ENCODE assay signal across 8 cellular contexts in genomic region chr19:18919895-18920204, GRCh38. TPM values are rescaled to one million over a fixed set of nuclear protein-coding genes. Genes with fewer than 3 reads are reported as not detected.
DNase-seq lines count a peak whose midpoint lies in the region; ATAC-seq and TF ChIP-seq lines count a peak whose summit lies in the region.

No MANE protein-coding gene starts in this region.

- peaks cover 9% of the 10 kb centered on the region for H3K27me3 Mint-ChIP-seq in nephron progenitor cell (ENCODE audit: low read depth, poor library complexity)

- H3K36me3 Mint-ChIP-seq in nephron progenitor cell (ENCODE audit: low read depth): peaks cover 26% of the 10 kb centered on the region

- H3K9me3 ChIP-seq in ectodermal cell (ENCODE audit: control insufficient read depth, low read length): no peaks in the 10 kb centered on the region

- H3K27ac Mint-ChIP-seq in nephron progenitor cell: peak overlapping the region; percentile 61

- 3 to 4% methylated on average over 15 of the region's 15 CpGs for WGBS in ectodermal cell, 2 experiments

- peaks cover 34% of the 10 kb centered on the region for H3K4me1 Mint-ChIP-seq in nephron progenitor cell

- no peaks in the 10 kb centered on the region for H3K9me3 Mint-ChIP-seq in nephron progenitor cell

- no peak for TF ChIP-seq CTCF in C4-2B (conservative IDR thresholded peaks at IDR 0.05)
- no peak for TF ChIP-seq CTCF in LNCaP clone FGC (IDR thresholded peaks at IDR 0.05; ENCODE audit: control insufficient read depth, extremely low read depth, insufficient read depth)
- no peak for TF ChIP-seq CTCF in nephron progenitor cell (IDR thresholded peaks at IDR 0.05)

- H3K4me3 ChIP-seq in LNCaP clone FGC (ENCODE audit: low read depth, low read length) (peak overlapping the region; percentile 100), ectodermal cell (ENCODE audit: insufficient read depth, low read depth, low read length) (peak overlapping the region; percentile 100)

- no peaks in the 10 kb centered on the region for H3K27me3 ChIP-seq in ectodermal cell (ENCODE audit: control insufficient read depth, insufficient read depth, low read length, poor library complexity, severe bottlenecking)

- ATAC-seq in HG02763 (IDR thresholded peaks at IDR 0.05; ENCODE audit: unreplicated experiment): no peak

- peaks cover 5% of the 10 kb centered on the region for H3K4me1 ChIP-seq in ectodermal cell (ENCODE audit: control insufficient read depth, insufficient read depth, low read length)

- H3K27ac ChIP-seq in C4-2B: peak overlapping the region; percentile 80
- H3K27ac ChIP-seq in ectodermal cell (ENCODE audit: insufficient read depth, low read depth, low read length, poor library complexity, severe bottlenecking): no peak overlapping the region

- no peak for DNase-seq in LNCaP clone FGC (ENCODE audit: low read depth)
- DNase-seq in nephron progenitor cell: no peak
- no peak for DNase-seq in iPS-NIHi7 (ENCODE audit: extremely low spot score)
- DNase-seq in cerebellar nuclear complex (lab: John Stamatoyannopoulos, UW): no peak
- no peak for DNase-seq in NCI-H1048 (lab: John Stamatoyannopoulos, UW)

- peak overlapping the region; percentile 96 for H3K4me3 Mint-ChIP-seq in nephron progenitor cell

- H3K36me3 ChIP-seq in ectodermal cell (ENCODE audit: control insufficient read depth, insufficient read depth, low read length): peaks cover 3% of the 10 kb centered on the region

RNA-seq across cellular contexts. Expression of gene DDX49, which starts 0.3 kb away (rescaled TPM):
- polyA plus RNA-seq in ectodermal cell (2013, experiment 1 of 4): 30.8 TPM
- 34.8 TPM for polyA plus RNA-seq in ectodermal cell (2013, experiment 2 of 4)
- polyA plus RNA-seq in ectodermal cell (2013, experiment 3 of 4): 27.5 TPM
- polyA plus RNA-seq in ectodermal cell (2013, experiment 4 of 4): 29.3 TPM

RNA-seq across cellular contexts. Expression of gene COPE, which starts 0.7 kb away (rescaled TPM):
- polyA plus RNA-seq in ectodermal cell (2013, experiment 1 of 4): 168 TPM
- polyA plus RNA-seq in ectodermal cell (2013, experiment 2 of 4): 160 TPM
- 148 TPM for polyA plus RNA-seq in ectodermal cell (2013, experiment 3 of 4)
- polyA plus RNA-seq in ectodermal cell (2013, experiment 4 of 4): 141 TPM

RNA-seq across cellular contexts. Expression of gene HOMER3, which starts 21.2 kb away (rescaled TPM):
- 73.7 TPM for polyA plus RNA-seq in ectodermal cell (2013, experiment 1 of 4)
- 75.1 TPM for polyA plus RNA-seq in ectodermal cell (2013, experiment 2 of 4)
- 61.6 TPM for polyA plus RNA-seq in ectodermal cell (2013, experiment 3 of 4)
- polyA plus RNA-seq in ectodermal cell (2013, experiment 4 of 4): 66.8 TPM

RNA-seq across cellular contexts. Expression of gene CERS1, which starts 23.9 kb away (rescaled TPM):
- 36.9 TPM for polyA plus RNA-seq in ectodermal cell (2013, experiment 1 of 4)
- 32.4 TPM for polyA plus RNA-seq in ectodermal cell (2013, experiment 2 of 4)
- 16.4 TPM for polyA plus RNA-seq in ectodermal cell (2013, experiment 3 of 4)
- 19.6 TPM for polyA plus RNA-seq in ectodermal cell (2013, experiment 4 of 4)
